Comparison of ENCODE assay signal across 8 cellular contexts in genomic region chr13:26221399-26221720, GRCh38. TPM values are rescaled to one million over a fixed set of nuclear protein-coding genes. Genes with fewer than 3 reads are reported as not detected.
DNase-seq lines count a peak whose midpoint lies in the region; ATAC-seq and TF ChIP-seq lines count a peak whose summit lies in the region.

No MANE protein-coding gene starts in this region.

- RAD21 ChIA-PET in HCT116 (lab: Charles Lee; ENCODE audit: low non-redundant PET in 1 of 2, low total read pairs in 2 of 2, uncharacterized antibody in 2 of 2, unreplicated experiment in 2 of 2) = no interaction called here

- CTCF ChIA-PET in HCT116 (lab: Charles Lee) = no interaction called here

- H3K79me2 ChIP-seq in HCT116 (ENCODE audit: insufficient read depth, low read length) (peaks cover 29% of the 10 kb centered on the region), parathyroid adenoma (no peaks in the 10 kb centered on the region)

- in situ Hi-C loops in ACHN (cut with HindIII; ENCODE audit: low pct_ligation_motif_present, low pct_unique_long_range_greater_than_20kb, low sequenced_read_pairs) = no loop called here

- H3K9ac ChIP-seq in HCT116 (ENCODE audit: low read length) (peak overlapping the region; percentile 94), parathyroid adenoma (no peak overlapping the region)

- no peaks in the 10 kb centered on the region for H3K9me3 ChIP-seq in HCT116 (ENCODE audit: control insufficient read depth in 1 of 2, insufficient read depth in 1 of 2, low read depth in 1 of 2, low read length in 2 of 2)
- H3K9me3 ChIP-seq in SJCRH30 (replicated peaks) = no peaks in the 10 kb centered on the region
- H3K9me3 ChIP-seq in parathyroid adenoma (ENCODE audit: control insufficient read depth, low read length) = no peaks in the 10 kb centered on the region

- no peak for DNase-seq in GM12864 (ENCODE audit: low read depth)
- no peak for DNase-seq in HCT116 (ENCODE audit: low read depth, low spot score)
- DNase-seq in SJCRH30 = no peak
- no peak for DNase-seq in fibroblast of pulmonary artery (ENCODE audit: low read depth)
- no peak for DNase-seq in ACHN
- no peak for DNase-seq in MV-4-11 (lab: John Stamatoyannopoulos, UW)
- no peak for DNase-seq in ureter (ENCODE audit: low spot score)

- no peak for TF ChIP-seq CTCF in GM12864 (IDR thresholded peaks at IDR 0.05; ENCODE audit: low read depth, low read length, missing control alignments)
- TF ChIP-seq CTCF in HCT116 (IDR thresholded peaks at IDR 0.05 in 2 of 3, conservative IDR thresholded peaks at IDR 0.05 in 1 of 3; ENCODE audit: borderline replicate concordance in 1 of 3, insufficient read depth in 1 of 3, low read depth in 2 of 3, low read length in 2 of 3) = no peak
- no peak for TF ChIP-seq CTCF in fibroblast of pulmonary artery (IDR thresholded peaks at IDR 0.05; ENCODE audit: low read length, missing control alignments)
- TF ChIP-seq CTCF in parathyroid adenoma (IDR thresholded peaks at IDR 0.05) = no peak

- ATAC-seq in HCT116 = peak; percentile 56

- no peaks in the 10 kb centered on the region for H3K27me3 ChIP-seq in HCT116 (ENCODE audit: insufficient read depth, low read length)
- no peaks in the 10 kb centered on the region for H3K27me3 ChIP-seq in SJCRH30
- no peaks in the 10 kb centered on the region for H3K27me3 ChIP-seq in parathyroid adenoma (ENCODE audit: control insufficient read depth, insufficient read depth, low read length)

- H3K36me3 ChIP-seq in HCT116 (ENCODE audit: control insufficient read depth in 1 of 2, insufficient read depth in 2 of 2, low read length in 2 of 2) (peaks cover 27 to 32% of the 10 kb centered on the region in 2 experiments), SJCRH30 (peaks cover 36% of the 10 kb centered on the region), parathyroid adenoma (ENCODE audit: control insufficient read depth, insufficient read depth, low read length) (no peaks in the 10 kb centered on the region)

- no peaks in the 10 kb centered on the region for H3K9me2 ChIP-seq in HCT116 (ENCODE audit: insufficient read depth)

- H3K27ac ChIP-seq in HCT116 (ENCODE audit: low read depth, low read length) (peak overlapping the region; percentile 95), SJCRH30 (peak overlapping the region; percentile 97), parathyroid adenoma (peak overlapping the region; percentile 94)

- H4K20me1 ChIP-seq in HCT116 (ENCODE audit: insufficient read depth) = no peaks in the 10 kb centered on the region

- POLR2A ChIA-PET in HCT116 (lab: Charles Lee) = interaction anchor here (1.1 kb wide), 1 partner anchor 23 kb away, joined by 3 read pairs; no protein-coding TSS in a partner anchor

- TF ChIP-seq POLR2A in HCT116 (IDR thresholded peaks at IDR 0.05; ENCODE audit: borderline replicate concordance, extremely low read depth, insufficient read depth, insufficient read length) = no peak

- no peak for TF ChIP-seq RAD21 in HCT116 (IDR thresholded peaks at IDR 0.05; ENCODE audit: low read depth)

- BruUV-seq in HCT116 (replicated peaks; lab: Mats Ljungman, UMichigan) = TSS peak; percentile 47

- peak overlapping the region; percentile 68 for H3K4me2 ChIP-seq in HCT116 (ENCODE audit: low read length)
- peak overlapping the region; percentile 77 for H3K4me2 ChIP-seq in parathyroid adenoma (ENCODE audit: low read length)

- H2AFZ ChIP-seq in HCT116 (ENCODE audit: low read depth, low read length, poor library complexity, severe bottlenecking) (peak overlapping the region; percentile 26), parathyroid adenoma (peak overlapping the region; percentile 99)

- peaks cover 10 to 13% of the 10 kb centered on the region in 2 experiments for H3K4me1 ChIP-seq in HCT116 (ENCODE audit: control insufficient read depth in 1 of 2, insufficient read depth in 2 of 2, low read length in 2 of 2)
- peaks cover 24% of the 10 kb centered on the region for H3K4me1 ChIP-seq in SJCRH30
- no peaks in the 10 kb centered on the region for H3K4me1 ChIP-seq in parathyroid adenoma

- intact Hi-C loops in HCT116 (cut with micrococcal nuclease) = loop anchor here (1.0 kb wide), 1 partner anchor 32 kb away; no protein-coding TSS in a partner anchor

- peak overlapping the region; percentile 98 for H3K4me3 ChIP-seq in GM12864 (ENCODE audit: low read depth, low read length)
- peak overlapping the region; percentile 83 to 93 for H3K4me3 ChIP-seq in HCT116 (replicated peaks in 1 of 2; ENCODE audit: low read depth in 1 of 2, low read length in 2 of 2)
- H3K4me3 ChIP-seq in SJCRH30 = peak overlapping the region; percentile 96
- H3K4me3 ChIP-seq in fibroblast of pulmonary artery (replicated peaks; ENCODE audit: low read depth, low read length) = peak overlapping the region; percentile 89
- H3K4me3 ChIP-seq in parathyroid adenoma (ENCODE audit: low read depth, low read length) = peak overlapping the region; percentile 95

TF ChIP-seq in HCT116, 20 proteins besides CTCF, POLR2A, EP300 and RAD21:
- TF ChIP-seq ELF1 (IDR thresholded peaks at IDR 0.05; ENCODE audit: borderline replicate concordance, low read depth) (no peak), CBX3 (IDR thresholded peaks at IDR 0.05; ENCODE audit: low read depth) (no peak), TCF7L2 (IDR thresholded peaks at IDR 0.05; ENCODE audit: borderline replicate concordance, extremely low read depth, insufficient read depth, insufficient read length) (no peak), MAX (IDR thresholded peaks at IDR 0.05) (no peak), EZH2phosphoT487 (IDR thresholded peaks at IDR 0.05; ENCODE audit: borderline replicate concordance) (no peak), EZH2 (IDR thresholded peaks at IDR 0.05) (no peak), ZFX (IDR thresholded peaks at IDR 0.05) (no peak), CEBPB (IDR thresholded peaks at IDR 0.05; ENCODE audit: low read depth) (no peak), REST (IDR thresholded peaks at IDR 0.05; ENCODE audit: low read depth) (no peak), ZBTB33 (IDR thresholded peaks at IDR 0.05; ENCODE audit: extremely low read depth, insufficient replicate concordance, low read length) (no peak), SIN3A (IDR thresholded peaks at IDR 0.05; ENCODE audit: low read depth) (no peak; the same call in 1 of the 2 replicates), ATF3 (IDR thresholded peaks at IDR 0.05) (no peak), JUND (IDR thresholded peaks at IDR 0.05) (no peak)

RNA-seq across cellular contexts. Expression of gene RNF6, which starts 0.8 kb away (rescaled TPM):
- total RNA-seq in HCT116 (2021; ENCODE audit: unreplicated experiment) (33.2 TPM), ureter (33.8 TPM)
- 17.9 and 24.8 TPM in 2 replicates for polyA plus RNA-seq in HCT116 (2012)
- total RNA-seq in SJCRH30 (2014; rRNA removed; shearing (Covaris generic)) = 39.3 and 41.6 TPM in 2 replicates

RNA-seq across cellular contexts. Expression of gene CDK8, which starts 32.6 kb away (rescaled TPM):
- 23.8 TPM for total RNA-seq in HCT116 (2021; ENCODE audit: unreplicated experiment)
- polyA plus RNA-seq in HCT116 (2012) = 14.5 and 16.9 TPM in 2 replicates
- total RNA-seq in SJCRH30 (2014; rRNA removed; shearing (Covaris generic)) = 72.8 and 74.5 TPM in 2 replicates
- 18.0 TPM for total RNA-seq in ureter
